ENCODE assay signal across 19 cellular contexts in genomic region chr4:185729300-185729912, GRCh38.
DNase-seq lines count a peak whose midpoint lies in the region; ATAC-seq and TF ChIP-seq lines count a peak whose summit lies in the region.
"Had no signal": no experiment of that assay in that cellular context is flagged by ENCODE, and none has a peak within 500 bp of the region (broad histone marks: within the 10 kb centered on the region; RNA-seq: fewer than 3 reads in every experiment).

No MANE protein-coding gene starts in this region.

- peaks cover 5 to 8% of the 10 kb centered on the region in 2 experiments; a peak in 3 of 5 replicates for H3K9me3 Mint-ChIP-seq in H9
- H3K9me3 Mint-ChIP-seq: HFFc6; mesothelial cell of epicardium; stimulated activated naive CD8-positive, alpha-beta T cell treated with anti-CD3 and anti-CD28 coated beads, Interleukin-15, Interleukin-2, amounts not matched to agents 100 ng/mL and 50 ng/mL, for 24 hours; T-helper 2 cell treated with Interferon-gamma antibody and Interleukin-4, amounts not matched to agents 5 μg/mL and 100 μg/mL, for 36 hours had no signal

- no peak overlapping the region for H4K91ac ChIP-seq in H9 (ENCODE audit: insufficient read length, low read depth, low read length)

- no peak overlapping the region for H3K4ac ChIP-seq in H9 (ENCODE audit: low read depth, low read length)

- no peak overlapping the region for H3K14ac ChIP-seq in H9 (ENCODE audit: insufficient read depth, low read length)

- H2BK5ac ChIP-seq in H9 (ENCODE audit: insufficient read length, low read length) = no peak overlapping the region

- H3K36me3 ChIP-seq in gastrocnemius medialis = no peaks in the 10 kb centered on the region

- H4K20me1 ChIP-seq in H9 (ENCODE audit: control insufficient read depth, insufficient read depth, insufficient read length) = no peaks in the 10 kb centered on the region

- no peak overlapping the region for H3K27ac ChIP-seq in H9 (ENCODE audit: insufficient read length, low read depth, low read length)
- peak overlapping the region; percentile 61 for H3K27ac ChIP-seq in cingulate gyrus (ENCODE audit: low read depth, low read length)
- H3K27ac ChIP-seq in gastrocnemius medialis = peak overlapping the region in 3 of 4 donors; percentile 3 to 47 (median 15)
- H3K27ac ChIP-seq: KMS-11, parathyroid adenoma had no signal

- no peak overlapping the region for H3K9ac ChIP-seq in H9 (ENCODE audit: extremely low read depth, insufficient read length, low read length)
- H3K9ac ChIP-seq: KMS-11, parathyroid adenoma had no signal

- no peak for TF ChIP-seq POLR2A in gastrocnemius medialis (IDR thresholded peaks at IDR 0.05)

- in situ Hi-C loops in gastrocnemius medialis (cut with MboI; ENCODE audit: low sequenced_read_pairs in 4 of 4) = no loop called here

- H3K27me3 ChIP-seq in H9 (ENCODE audit: insufficient read depth, low read length) = no peaks in the 10 kb centered on the region
- no peaks in the 10 kb centered on the region for H3K27me3 ChIP-seq in gastrocnemius medialis

- no peak overlapping the region for H2BK12ac ChIP-seq in H9 (ENCODE audit: insufficient read length, low read depth, low read length)

- H2AK5ac ChIP-seq in H9 (ENCODE audit: insufficient read length, low read length) = no peak overlapping the region

- peaks cover 13 to 22% of the 10 kb centered on the region in 2 experiments for H3K4me1 Mint-ChIP-seq in H9

- peaks cover 2% of the 10 kb centered on the region; the same call in 1 of the 2 replicates for H3K79me2 ChIP-seq in H9 (ENCODE audit: insufficient read depth, low read length)
- H3K79me2 ChIP-seq: parathyroid adenoma had no signal

- peaks cover 9 to 26% (median 23%) of the 10 kb centered on the region in 3 experiments for H3K36me3 Mint-ChIP-seq in H9 (ENCODE audit: insufficient read depth in 1 of 3, low read depth in 3 of 3)
- H3K36me3 Mint-ChIP-seq: mesothelial cell of epicardium had no signal

- H3K9me3 ChIP-seq in H9 (ENCODE audit: control insufficient read depth, low read depth, low read length) (no peaks in the 10 kb centered on the region), gastrocnemius medialis (no peaks in the 10 kb centered on the region)

- no peak overlapping the region for H3K18ac ChIP-seq in H9 (ENCODE audit: insufficient read length, low read depth, low read length)

- H3K4me1 ChIP-seq in H9 (ENCODE audit: insufficient read depth, low read length) (peaks cover 4% of the 10 kb centered on the region; the same call in 1 of the 2 replicates), gastrocnemius medialis (peaks cover 0 to 5% of the 10 kb centered on the region in 2 donors)

- H3T11ph ChIP-seq in H9 (ENCODE audit: low read length) = no peak overlapping the region

- H3K27ac Mint-ChIP-seq in H9 = peak overlapping the region; percentile 11 to 88 (median 63); a peak in 3 of 7 replicates
- H3K27ac Mint-ChIP-seq: B cell; HFFc6; mesothelial cell of epicardium; stimulated activated naive CD8-positive, alpha-beta T cell treated with anti-CD3 and anti-CD28 coated beads, Interleukin-15, Interleukin-2, amounts not matched to agents 100 ng/mL and 50 ng/mL, for 24 hours; T-helper 2 cell treated with Interferon-gamma antibody and Interleukin-4, amounts not matched to agents 5 μg/mL and 100 μg/mL, for 36 hours had no signal

- no peak overlapping the region for H3K4me3 Mint-ChIP-seq in H9
- H3K4me3 Mint-ChIP-seq: B cell; HFFc6; mesothelial cell of epicardium; stimulated activated naive CD8-positive, alpha-beta T cell treated with anti-CD3 and anti-CD28 coated beads, Interleukin-15, Interleukin-2, amounts not matched to agents 100 ng/mL and 50 ng/mL, for 24 hours; T-helper 2 cell treated with Interferon-gamma antibody and Interleukin-4, amounts not matched to agents 5 μg/mL and 100 μg/mL, for 36 hours had no signal

- no peak for DNase-seq in H9
- DNase-seq in left ventricle myocardium superior = no peak
- DNase-seq in gastrocnemius medialis = no peak
- DNase-seq in DMS53 treated with DMSO at 0.1 percent for 48 hours (lab: John Stamatoyannopoulos, UW; ENCODE audit: unreplicated experiment) = no peak
- DNase-seq in NCI-H1417 treated with DMSO at 0.1 percent for 48 hours (lab: John Stamatoyannopoulos, UW) = no peak
- no peak for DNase-seq in retina
- DNase-seq: activated CD4-positive, alpha-beta T cell treated with anti-CD3 and anti-CD28 coated beads for 4 hours; activated CD8-positive, alpha-beta memory T cell treated with anti-CD3 and anti-CD28 coated beads, Interleukin-2, amount 50 U/mL, for 4 hours; head of caudate nucleus; HFFc6; NCI-H446 treated with DMSO at 0.1 percent for 48 hours had no signal

- WGBS in H9 (ENCODE audit: extremely low coverage, insufficient read length, low lambda C conversion rate) = no CpG with 5 or more reads among the region's 8 CpGs

- TF ChIP-seq CTCF in H9 (conservative IDR thresholded peaks at IDR 0.05) (no peak), gastrocnemius medialis (IDR thresholded peaks at IDR 0.05 in 4 of 5, conservative IDR thresholded peaks at IDR 0.05 in 1 of 5) (no peak)

- no peak overlapping the region for H2BK15ac ChIP-seq in H9 (ENCODE audit: low read depth, low read length)

- no peaks in the 10 kb centered on the region for H3K79me1 ChIP-seq in H9 (ENCODE audit: insufficient read depth, low read depth, low read length, poor library complexity, severe bottlenecking)

- H3K23ac ChIP-seq in H9 (ENCODE audit: insufficient read length, low read depth, low read length) = no peak overlapping the region

- intact Hi-C loops in left ventricle myocardium superior (cut with micrococcal nuclease) (no loop called here), gastrocnemius medialis (cut with DNase I; ENCODE audit: low total_unique reads) (no loop called here)

- H4K5ac ChIP-seq in H9 (ENCODE audit: insufficient read length, low read depth, low read length) = no peak overlapping the region

- no peak overlapping the region for H4K8ac ChIP-seq in H9 (replicated peaks; ENCODE audit: insufficient read length, low read depth, low read length)

- H2AFZ ChIP-seq in H9 (ENCODE audit: low read length) = no peak overlapping the region
- H2AFZ ChIP-seq: parathyroid adenoma had no signal

- no peaks in the 10 kb centered on the region; the same call in 1 of the 2 replicates for H3K27me3 Mint-ChIP-seq in H9 (ENCODE audit: low read depth)

- H2BK120ac ChIP-seq in H9 (ENCODE audit: low read depth, low read length, poor library complexity, severe bottlenecking) = no peak overlapping the region

- no peak overlapping the region for H3K56ac ChIP-seq in H9 (ENCODE audit: insufficient read length, low read depth, low read length)

- no peaks in the 10 kb centered on the region for H3K23me2 ChIP-seq in H9 (ENCODE audit: insufficient read length, low read depth, low read length, poor library complexity, severe bottlenecking)

- no peak overlapping the region for H3K4me3 ChIP-seq in gastrocnemius medialis

- H2BK20ac ChIP-seq in H9 (ENCODE audit: low read depth, low read length, poor library complexity, severe bottlenecking) = no peak overlapping the region

- no peak overlapping the region for H3K4me2 ChIP-seq in H9 (ENCODE audit: insufficient read depth, insufficient read length, low read length)
- H3K4me2 ChIP-seq: KMS-11 had no signal

- ATAC-seq in left ventricle myocardium superior = peak; percentile 12
- ATAC-seq in gastrocnemius medialis = peak in 1 of 2 donors; percentile 12
- ATAC-seq in HG02610 (IDR thresholded peaks at IDR 0.05; ENCODE audit: unreplicated experiment) = no peak
